In genomic region chr2:197947219-197947757, GRCh38 we compare ENCODE assay signal across 24 cellular contexts.
A peak's percentile ranks its signal among the peaks of the same experiment; 100 is the strongest.
DNase-seq lines count a peak whose midpoint lies in the region; ATAC-seq, FAIRE-seq and TF ChIP-seq lines count a peak whose summit lies in the region.
"Had no signal": no experiment of that assay in that cellular context is flagged by ENCODE, and none has a peak within 500 bp of the region (broad histone marks: within the 10 kb centered on the region; RNA-seq: fewer than 3 reads in every experiment).

No MANE protein-coding gene starts in this region.

- no peaks in the 10 kb centered on the region for H3K36me3 Mint-ChIP-seq in MCF 10A (ENCODE audit: insufficient read depth, unreplicated experiment)
- peaks cover 1% of the 10 kb centered on the region for H3K36me3 Mint-ChIP-seq in progenitor cell of endocrine pancreas (ENCODE audit: insufficient read depth)
- H3K36me3 Mint-ChIP-seq: CD14-positive monocyte had no signal

- H3K4me1 Mint-ChIP-seq in MCF 10A (ENCODE audit: insufficient read depth, unreplicated experiment), result peaks cover 28% of the 10 kb centered on the region
- H3K4me1 Mint-ChIP-seq in progenitor cell of endocrine pancreas (ENCODE audit: low read depth), result peaks cover 84% of the 10 kb centered on the region
- H3K4me1 Mint-ChIP-seq: CD14-positive monocyte had no signal

- in situ Hi-C loops in mammary epithelial cell (cut with MboI; ENCODE audit: low sequenced_read_pairs in 2 of 2), result no loop called here
- in situ Hi-C loops in GM12878 (cut with MboI), result no loop called here

- no peak overlapping the region for H2BK5ac ChIP-seq in mesendoderm (ENCODE audit: low read length)

- intact Hi-C loops in MCF 10A (cut with micrococcal nuclease), result no loop called here
- intact Hi-C loops in mammary epithelial cell (cut with micrococcal nuclease), result no loop called here
- intact Hi-C loops in GM12878 (cut with micrococcal nuclease; ENCODE audit: unreplicated experiment), result no loop called here

- H3K18ac ChIP-seq in mesendoderm (ENCODE audit: low read length), result peak overlapping the region; percentile 8

- H3K4ac ChIP-seq in mesendoderm (ENCODE audit: low read depth, low read length), result no peak overlapping the region

- RAD21 ChIA-PET in GM12878 (lab: Charles Lee; ENCODE audit: unreplicated experiment), result no interaction called here

- no peak for FAIRE-seq in GM12878 (lab: Jason Lieb, UNC)
- FAIRE-seq: D721Med, GM19239, H54 had no signal

- H3K27me3 Mint-ChIP-seq in MCF 10A (ENCODE audit: insufficient read depth, unreplicated experiment) (peaks cover 15% of the 10 kb centered on the region), progenitor cell of endocrine pancreas (no peaks in the 10 kb centered on the region)

- H3K4me3 Mint-ChIP-seq in MCF 10A (ENCODE audit: unreplicated experiment) (no peak overlapping the region), progenitor cell of endocrine pancreas (ENCODE audit: low read depth) (no peak overlapping the region)
- H3K4me3 Mint-ChIP-seq: CD14-positive monocyte had no signal

- H3K9ac ChIP-seq in mammary epithelial cell (ENCODE audit: insufficient read depth, low read length) (no peak overlapping the region), GM12878 (ENCODE audit: control insufficient read depth, insufficient read depth, low read length) (no peak overlapping the region), mesendoderm (ENCODE audit: low read length) (no peak overlapping the region)
- H3K9ac ChIP-seq: KMS-11 had no signal

- no peaks in the 10 kb centered on the region for H3K79me2 ChIP-seq in mammary epithelial cell (ENCODE audit: insufficient read depth, low read length)
- no peaks in the 10 kb centered on the region for H3K79me2 ChIP-seq in GM12878 (ENCODE audit: control insufficient read depth, insufficient read depth, low read length)
- H3K79me2 ChIP-seq in mesendoderm (ENCODE audit: control insufficient read depth, insufficient read depth, low read length), result no peaks in the 10 kb centered on the region

- no peaks in the 10 kb centered on the region for H3K79me1 ChIP-seq in mesendoderm (ENCODE audit: low read length)

- H3K27ac Mint-ChIP-seq in MCF 10A (ENCODE audit: low read depth, unreplicated experiment) (peak overlapping the region; percentile 32), progenitor cell of endocrine pancreas (peak overlapping the region; percentile 12)
- H3K27ac Mint-ChIP-seq: CD14-positive monocyte had no signal

- H3K4me3 ChIP-seq in mammary epithelial cell (replicated peaks in 1 of 3; ENCODE audit: insufficient read depth in 1 of 3, low read depth in 2 of 3, low read length in 3 of 3) (no peak overlapping the region), GM12878 (no peak overlapping the region), mesendoderm (ENCODE audit: low read length) (no peak overlapping the region)
- H3K4me3 ChIP-seq: Peyer's patch had no signal

- H4K5ac ChIP-seq in mesendoderm (ENCODE audit: low read length), result no peak overlapping the region

- H2BK120ac ChIP-seq in mesendoderm (ENCODE audit: low read depth, low read length), result no peak overlapping the region

- POLR2A ChIA-PET in MCF 10A (lab: Yijun Ruan, JAX), result interaction anchor here (0.7 to 1.3 kb wide), 4 partner anchors 12 to 37 kb away, joined by 3 to 5 read pairs (median 4); no protein-coding TSS in a partner anchor
- POLR2A ChIA-PET in GM12878 (lab: Charles Lee), result no interaction called here

- no peak overlapping the region for H4K8ac ChIP-seq in mesendoderm (ENCODE audit: low read depth, low read length)

- dilution Hi-C loops in mammary epithelial cell (cut with HindIII; ENCODE audit: low sequenced_read_pairs), result no loop called here

- no peak overlapping the region for H2BK15ac ChIP-seq in mesendoderm (replicated peaks; ENCODE audit: low read depth)

- H3K4me2 ChIP-seq in mammary epithelial cell (ENCODE audit: insufficient read depth, low read depth, low read length) (no peak overlapping the region), GM12878 (ENCODE audit: control insufficient read depth, insufficient read depth) (no peak overlapping the region), mesendoderm (ENCODE audit: low read length) (no peak overlapping the region)
- H3K4me2 ChIP-seq: KMS-11 had no signal

- H2AFZ ChIP-seq in mammary epithelial cell (ENCODE audit: low read depth, low read length) (no peak overlapping the region), GM12878 (ENCODE audit: control insufficient read depth, low read depth, low read length) (no peak overlapping the region)

- H4K20me1 ChIP-seq in mammary epithelial cell (ENCODE audit: insufficient read depth, low read length), result no peaks in the 10 kb centered on the region
- no peaks in the 10 kb centered on the region for H4K20me1 ChIP-seq in GM12878 (ENCODE audit: control insufficient read depth, insufficient read depth)

- H2AK5ac ChIP-seq in mesendoderm (ENCODE audit: low read length), result no peak overlapping the region

- WGBS in mammary epithelial cell (ENCODE audit: low coverage, missing lambda C conversion rate), result 74% methylated on average over 3 of the region's 3 CpGs
- 48% methylated on average over 3 of the region's 3 CpGs for WGBS in GM12878 (ENCODE audit: insufficient coverage, insufficient replicate concordance, low lambda C conversion rate, missing lambda C conversion rate)
- WGBS in mesendoderm (ENCODE audit: extremely low coverage, insufficient coverage, low lambda C conversion rate), result no CpG with 5 or more reads among the region's 3 CpGs

- TF ChIP-seq EP300 in GM12878 (IDR thresholded peaks at IDR 0.05; ENCODE audit: borderline replicate concordance in 1 of 2, control insufficient read depth in 1 of 2, low read depth in 2 of 2, low read length in 2 of 2), result no peak

- TF ChIP-seq POLR2A in GM12878 (IDR thresholded peaks at IDR 0.05; ENCODE audit: low read depth, low read length), result no peak

- CTCF ChIA-PET in MCF 10A (lab: Yijun Ruan, JAX) (interaction anchor here (0.7 kb wide), 1 partner anchor 50 kb away, joined by 4 read pairs; no protein-coding TSS in a partner anchor), mammary epithelial cell (lab: Charles Lee; ENCODE audit: low non-redundant PET) (no interaction called here), GM12878 (lab: Yijun Ruan, JAX) (interaction anchor here (0.6 to 1.4 kb wide), 3 partner anchors 13 to 96 kb away, joined by 3 read pairs; no protein-coding TSS in a partner anchor)

- H3K9me3 Mint-ChIP-seq in MCF 10A (ENCODE audit: unreplicated experiment) (no peaks in the 10 kb centered on the region), progenitor cell of endocrine pancreas (ENCODE audit: low read depth) (no peaks in the 10 kb centered on the region)

- SMC1A ChIA-PET in GM12878 (lab: Charles Lee; ENCODE audit: uncharacterized antibody, unreplicated experiment), result interaction anchor here (0.7 to 1.4 kb wide), 3 partner anchors 9 to 180 kb away, joined by 3 to 5 read pairs (median 3); no protein-coding TSS in a partner anchor

- TF ChIP-seq CTCF in MCF 10A (IDR thresholded peaks at IDR 0.05; ENCODE audit: unreplicated experiment), result no peak
- no peak for TF ChIP-seq CTCF in mammary epithelial cell (conservative IDR thresholded peaks at IDR 0.05 in 1 of 2, IDR thresholded peaks at IDR 0.05 in 1 of 2; ENCODE audit: extremely low read depth in 1 of 2, insufficient read depth in 1 of 2, low read depth in 1 of 2, low read length in 2 of 2)
- no peak for TF ChIP-seq CTCF in GM12878 (IDR thresholded peaks at IDR 0.05 in 2 of 3, conservative IDR thresholded peaks at IDR 0.05 in 1 of 3; ENCODE audit: control insufficient read depth in 2 of 3, extremely low read depth in 1 of 3, insufficient read depth in 1 of 3, low read depth in 3 of 3, low read length in 3 of 3)
- no peak for TF ChIP-seq CTCF in progenitor cell of endocrine pancreas (IDR thresholded peaks at IDR 0.05; ENCODE audit: unreplicated experiment)

- H3K36me3 ChIP-seq in mammary epithelial cell (ENCODE audit: insufficient read depth, low read length), result no peaks in the 10 kb centered on the region
- H3K36me3 ChIP-seq in GM12878 (ENCODE audit: control insufficient read depth in 2 of 2, insufficient read depth in 2 of 2, low read length in 1 of 2), result no peaks in the 10 kb centered on the region
- no peaks in the 10 kb centered on the region for H3K36me3 ChIP-seq in mesendoderm (ENCODE audit: control insufficient read depth, insufficient read depth, low read length)
- H3K36me3 ChIP-seq: BE2C, Peyer's patch had no signal

- BruUV-seq in MCF 10A (replicated peaks; lab: Mats Ljungman, UMichigan) (no TSS peak), mammary epithelial cell (replicated peaks; lab: Mats Ljungman, UMichigan) (no TSS peak), GM12878 (replicated peaks; lab: Mats Ljungman, UMichigan) (no TSS peak)

- no peak for TF ChIP-seq RAD21 in GM12878 (IDR thresholded peaks at IDR 0.05; ENCODE audit: insufficient read depth, low read depth, low read length)

- no peak overlapping the region for H3K56ac ChIP-seq in mesendoderm (ENCODE audit: low read length)

- no peak for ATAC-seq in GM12878

- H3K4me1 ChIP-seq in mammary epithelial cell (ENCODE audit: insufficient read depth, low read length) (no peaks in the 10 kb centered on the region), GM12878 (ENCODE audit: control insufficient read depth, insufficient read depth, low read length) (no peaks in the 10 kb centered on the region), mesendoderm (ENCODE audit: control insufficient read depth, low read depth, low read length) (no peaks in the 10 kb centered on the region)
- H3K4me1 ChIP-seq: BE2C, Peyer's patch had no signal

- DNase-seq in MCF 10A (ENCODE audit: unreplicated experiment) (no peak), mammary epithelial cell (no peak), GM12878 (ENCODE audit: low read depth, low spot score) (no peak), mesendoderm (peak; percentile 16), progenitor cell of endocrine pancreas (ENCODE audit: low spot score, unreplicated experiment) (no peak), NCI-H2081 treated with DMSO at 0.1 percent for 48 hours (lab: John Stamatoyannopoulos, UW) (no peak), HuH-7.5 (ENCODE audit: low spot score) (no peak), HUDEP-2 (lab: John Stamatoyannopoulos, UW; ENCODE audit: unreplicated experiment in 76 of 76) (no peak)
- DNase-seq: 8988T, ACHN, BE2C, IMR-90, NCI-H1694 treated with DMSO at 0.1 percent for 48 hours, NCI-H2171, NCI-H226, NCI-H510A, OCI-M1, Peyer's patch, SHP77 treated with DMSO at 0.1 percent for 48 hours had no signal

- peaks cover 2% of the 10 kb centered on the region for H3K27me3 ChIP-seq in mammary epithelial cell (ENCODE audit: insufficient read depth, low read length)
- no peaks in the 10 kb centered on the region; a peak in 1 of 4 replicates for H3K27me3 ChIP-seq in GM12878 (replicated peaks in 1 of 2; ENCODE audit: control insufficient read depth in 2 of 2, insufficient read depth in 2 of 2, low read length in 1 of 2)
- H3K27me3 ChIP-seq in mesendoderm (ENCODE audit: insufficient read depth, low read length, poor library complexity), result no peaks in the 10 kb centered on the region
- H3K27me3 ChIP-seq: BE2C, Peyer's patch had no signal

- no peak overlapping the region for H3K23ac ChIP-seq in mesendoderm (ENCODE audit: low read length)

- H3K27ac ChIP-seq in mammary epithelial cell (ENCODE audit: insufficient read depth, low read depth, low read length) (no peak overlapping the region), GM12878 (ENCODE audit: control insufficient read depth, insufficient read depth) (no peak overlapping the region), mesendoderm (ENCODE audit: low read depth, low read length) (no peak overlapping the region)
- H3K27ac ChIP-seq: KMS-11, Peyer's patch had no signal

- H3K9me3 ChIP-seq in mammary epithelial cell (replicated peaks; ENCODE audit: insufficient read depth, low read length), result no peaks in the 10 kb centered on the region
- H3K9me3 ChIP-seq in GM12878 (replicated peaks; ENCODE audit: control insufficient read depth, insufficient read depth, low read length), result no peaks in the 10 kb centered on the region; the same call in 2 of the 3 replicates
- H3K9me3 ChIP-seq: BE2C, Peyer's patch had no signal
